ENCODE assay signal across 8 cellular contexts in the genomic region with DNA sequence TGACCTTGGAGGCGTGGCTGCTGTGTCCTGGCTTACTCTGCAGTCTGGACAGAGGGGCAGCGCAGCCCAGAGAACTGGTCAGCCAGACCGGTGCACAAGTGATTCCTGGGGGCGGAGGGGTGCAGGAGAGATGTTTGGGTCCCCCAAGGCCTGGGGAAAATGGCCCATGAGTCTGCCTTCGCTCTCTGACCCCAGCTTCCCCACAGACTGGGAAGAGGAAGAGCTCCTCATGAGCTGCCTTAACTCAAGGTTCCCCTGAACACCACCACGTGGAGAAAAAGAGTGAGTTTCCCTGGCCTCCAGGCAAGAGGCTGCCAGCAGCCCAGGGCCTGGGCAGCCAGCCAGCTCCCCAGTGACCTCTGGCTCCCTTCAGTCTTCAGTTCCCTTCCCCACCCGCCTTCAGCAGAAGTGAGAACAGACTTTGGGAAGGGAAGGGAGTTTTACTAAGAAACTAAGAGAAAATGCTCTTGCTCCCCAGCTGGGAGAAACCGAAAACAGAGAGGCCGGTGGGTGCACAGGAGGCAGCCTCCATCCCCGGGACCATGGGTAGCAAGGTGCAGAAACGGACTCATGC. TPM values are rescaled to one million over a fixed set of nuclear protein-coding genes. Genes with fewer than 3 reads are reported as not detected.
A peak's percentile ranks its signal among the peaks of the same experiment; 100 is the strongest.
DNase-seq lines count a peak whose midpoint lies in the region; ATAC-seq and TF ChIP-seq lines count a peak whose summit lies in the region.

No MANE protein-coding gene starts in this region.

- no peak for TF ChIP-seq CTCF in GM06990 (IDR thresholded peaks at IDR 0.05; ENCODE audit: insufficient read depth, low read length, poor library complexity, severe bottlenecking)
- no peak for TF ChIP-seq CTCF in GM13976 (IDR thresholded peaks at IDR 0.05; ENCODE audit: borderline replicate concordance, control extremely low read depth, extremely low read depth, insufficient read depth, missing control alignments)

- no peaks in the 10 kb centered on the region for H3K27me3 ChIP-seq in GM06990 (replicated peaks; ENCODE audit: control insufficient read depth, insufficient read depth, low read length)

- H3K36me3 Mint-ChIP-seq in dendritic cell treated with granulocyte-macrophage colony-stimulating factor and Interleukin-4, amounts not matched to agents 40 ng/mL and 50 ng/mL, for 4 days (ENCODE audit: low read depth) = peaks cover 18% of the 10 kb centered on the region

- peaks cover 91% of the 10 kb centered on the region for H3K4me1 Mint-ChIP-seq in dendritic cell treated with granulocyte-macrophage colony-stimulating factor and Interleukin-4, amounts not matched to agents 40 ng/mL and 50 ng/mL, for 4 days (ENCODE audit: low read depth)

- intact Hi-C loops in dendritic cell treated with granulocyte-macrophage colony-stimulating factor and Interleukin-4, amounts not matched to agents 40 ng/mL and 50 ng/mL, for 4 days (cut with micrococcal nuclease) = loop anchor here (1.0 kb wide), 1 partner anchor 30 kb away; no protein-coding TSS in a partner anchor

- peaks cover 4% of the 10 kb centered on the region for H3K27me3 Mint-ChIP-seq in dendritic cell treated with granulocyte-macrophage colony-stimulating factor and Interleukin-4, amounts not matched to agents 40 ng/mL and 50 ng/mL, for 4 days

- peaks cover 8% of the 10 kb centered on the region; the same call in 1 of the 2 replicates for H3K36me3 ChIP-seq in GM06990 (ENCODE audit: control insufficient read depth, insufficient read depth, low read length)

- in situ Hi-C loops in GM13976 (cut with MboI; ENCODE audit: low sequenced_read_pairs, unreplicated experiment) = no loop called here

- no peaks in the 10 kb centered on the region for H3K9me3 Mint-ChIP-seq in dendritic cell treated with granulocyte-macrophage colony-stimulating factor and Interleukin-4, amounts not matched to agents 40 ng/mL and 50 ng/mL, for 4 days

- peak overlapping the region; percentile 89 for H3K27ac Mint-ChIP-seq in dendritic cell treated with granulocyte-macrophage colony-stimulating factor and Interleukin-4, amounts not matched to agents 40 ng/mL and 50 ng/mL, for 4 days

- no peak for ATAC-seq in HG03095 (IDR thresholded peaks at IDR 0.05; ENCODE audit: unreplicated experiment)

- DNase-seq in GM06990 (ENCODE audit: extremely low read depth, insufficient read length) (peak; percentile 52), NOMO-1 (lab: John Stamatoyannopoulos, UW; ENCODE audit: unreplicated experiment in 2 of 2) (peak; percentile 76), mucosa of gallbladder (ENCODE audit: low spot score) (peak; percentile 90), GM13976 (ENCODE audit: low spot score) (no peak), 8988T (no peak)
- no peak for DNase-seq in central memory CD4-positive, alpha-beta T cell

- no peak overlapping the region for H3K4me3 ChIP-seq in GM06990 (replicated peaks; ENCODE audit: low read depth, low read length)

- peak overlapping the region; percentile 65 for H3K4me3 Mint-ChIP-seq in dendritic cell treated with granulocyte-macrophage colony-stimulating factor and Interleukin-4, amounts not matched to agents 40 ng/mL and 50 ng/mL, for 4 days

RNA-seq across cellular contexts. Expression of gene C17orf99, which starts 2.0 kb away (rescaled TPM):
- not detected for total RNA-seq in mucosa of gallbladder

RNA-seq across cellular contexts. Expression of gene TMC8, which starts 13.7 kb away (rescaled TPM):
- total RNA-seq in mucosa of gallbladder = 16.2 TPM

RNA-seq across cellular contexts. Expression of gene TMC6, which starts 15.7 kb away (rescaled TPM):
- total RNA-seq in mucosa of gallbladder = 43.9 TPM

RNA-seq across cellular contexts. Expression of gene SYNGR2, which starts 24.1 kb away (rescaled TPM):
- total RNA-seq in mucosa of gallbladder = 142 TPM

RNA-seq across cellular contexts. Expression of gene TK1, which starts 42.6 kb away (rescaled TPM):
- 4.6 TPM for total RNA-seq in mucosa of gallbladder

Comparison
In these comparisons a context has a peak if more than half of its experiments do, and no peak if none do; other contexts are left out.
1. DNase-seq: peak in GM06990 (single experiment), NOMO-1 (2 of 2) and mucosa of gallbladder (single experiment); none in central memory CD4-positive, alpha-beta T cell (single experiment), GM13976 (single experiment) and 8988T (single experiment).